Comparison of ENCODE assay signal across 11 cellular contexts in the genomic region with DNA sequence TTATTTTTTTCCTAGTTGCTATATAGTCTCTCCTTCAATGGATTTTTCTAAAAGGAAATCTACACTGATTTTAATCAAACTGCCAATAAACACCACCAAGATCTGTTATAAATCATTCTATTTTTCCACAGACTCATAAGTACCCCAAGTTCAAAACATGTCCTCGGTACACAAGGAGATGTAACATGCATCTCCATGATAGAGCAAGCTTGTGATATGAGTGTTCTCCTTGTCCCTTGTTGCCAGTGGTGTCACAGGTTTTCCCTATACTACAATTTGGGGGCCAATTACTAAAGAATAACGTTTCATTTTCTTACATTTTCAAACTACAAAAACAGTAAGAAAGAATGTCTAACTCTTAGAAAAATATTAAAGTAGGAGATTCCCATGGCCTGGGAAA. TPM values are rescaled to one million over a fixed set of nuclear protein-coding genes. Genes with fewer than 3 reads are reported as not detected.
DNase-seq lines count a peak whose midpoint lies in the region; ATAC-seq and TF ChIP-seq lines count a peak whose summit lies in the region.
"Had no signal": no experiment of that assay in that cellular context is flagged by ENCODE, and none has a peak within 500 bp of the region (broad histone marks: within the 10 kb centered on the region; RNA-seq: fewer than 3 reads in every experiment).

No MANE protein-coding gene starts in this region.

- H3K4me1 ChIP-seq in spleen (peaks cover 0 to 64% (median 27%) of the 10 kb centered on the region in 6 donors), GM23338 (ENCODE audit: insufficient read depth) (no peaks in the 10 kb centered on the region)

- H3K27me3 ChIP-seq in dorsolateral prefrontal cortex (peaks cover 0 to 37% (median 6%) of the 10 kb centered on the region in 45 donors), spleen (replicated peaks in 1 of 7) (no peaks in the 10 kb centered on the region), GM23338 (ENCODE audit: insufficient read depth) (no peaks in the 10 kb centered on the region)

- H3K4me2 ChIP-seq in GM23338, result no peak overlapping the region

- no peak overlapping the region for H3K4me3 Mint-ChIP-seq in GM23338

- TF ChIP-seq CTCF in NB4 (IDR thresholded peaks at IDR 0.05; ENCODE audit: low read depth, low read length) (no peak), dorsolateral prefrontal cortex (IDR thresholded peaks at IDR 0.05 in 54 of 56, conservative IDR thresholded peaks at IDR 0.05 in 2 of 56; ENCODE audit: low read depth in 1 of 56, partially characterized antibody in 56 of 56) (no peak), spleen (IDR thresholded peaks at IDR 0.05 in 8 of 11, conservative IDR thresholded peaks at IDR 0.05 in 3 of 11) (no peak), GM23338 (conservative IDR thresholded peaks at IDR 0.05; ENCODE audit: low read depth in 2 of 2) (no peak)

- no peaks in the 10 kb centered on the region for H3K79me2 ChIP-seq in GM23338 (replicated peaks; ENCODE audit: insufficient read depth)

- H3K9me3 Mint-ChIP-seq in GM23338, result no peaks in the 10 kb centered on the region

- H3K4me3 ChIP-seq in NB4 (ENCODE audit: low read depth, low read length) (peak overlapping the region; percentile 94), dorsolateral prefrontal cortex (peak overlapping the region in 44 of 59 donors; percentile 4 to 52 (median 26)), spleen (peak overlapping the region; percentile 18 to 66 (median 36)), GM23338 (no peak overlapping the region)

- H3K9me3 ChIP-seq in spleen, result no peaks in the 10 kb centered on the region

- H3F3A ChIP-seq in GM23338 (replicated peaks; ENCODE audit: low read depth), result no peaks in the 10 kb centered on the region

- H2AFZ ChIP-seq in GM23338, result no peak overlapping the region; the same call in 1 of the 2 replicates

- DNase-seq in NOMO-1 treated with DMSO at 0.1 percent for 48 hours (lab: John Stamatoyannopoulos, UW; ENCODE audit: unreplicated experiment) (peak; percentile 43), NOMO-1 treated with dmso at 0.1 percent for 144 hours (lab: John Stamatoyannopoulos, UW; ENCODE audit: unreplicated experiment) (no peak), NB4 (ENCODE audit: low read depth) (peak; percentile 44), dorsolateral prefrontal cortex (no peak), spleen (no peak), GM23338 (ENCODE audit: low spot score) (no peak)
- DNase-seq: dermis blood vessel endothelial cell, NCI-H1417 had no signal

- WGBS in spleen, 5 donors, result 0 to 24% (median 2%) methylated on average over 2 of the region's 2 CpGs

- ATAC-seq in GM23338, result no peak
- ATAC-seq in GM18867 (IDR thresholded peaks at IDR 0.05; ENCODE audit: unreplicated experiment), result no peak
- no peak for ATAC-seq in HG02852 (IDR thresholded peaks at IDR 0.05; ENCODE audit: unreplicated experiment)

- H3K36me3 ChIP-seq in spleen (no peaks in the 10 kb centered on the region), GM23338 (ENCODE audit: insufficient read depth) (no peaks in the 10 kb centered on the region)

- no peaks in the 10 kb centered on the region for H4K20me1 ChIP-seq in GM23338 (replicated peaks; ENCODE audit: insufficient read depth)

- H3K27ac Mint-ChIP-seq in GM23338, result no peak overlapping the region

- H3K4me1 Mint-ChIP-seq in GM23338, result peaks cover 7% of the 10 kb centered on the region

- TF ChIP-seq POLR2A in NB4 (IDR thresholded peaks at IDR 0.05; ENCODE audit: extremely low read depth, insufficient read length), result no peak
- no peak for TF ChIP-seq POLR2A in spleen (IDR thresholded peaks at IDR 0.05)

- H3K27me3 Mint-ChIP-seq in GM23338 (ENCODE audit: insufficient read depth, low read depth, poor library complexity), result no peaks in the 10 kb centered on the region

- peak overlapping the region in 10 of 59 donors; percentile 0 to 64 (median 29) for H3K27ac ChIP-seq in dorsolateral prefrontal cortex
- H3K27ac ChIP-seq in spleen, result peak overlapping the region; percentile 71 to 89 (median 85)
- H3K27ac ChIP-seq in GM23338 (ENCODE audit: low read depth), result no peak overlapping the region
- H3K27ac ChIP-seq: VCaP had no signal

- intact Hi-C loops in dorsolateral prefrontal cortex (cut with DNase I) (no loop called here), spleen (cut with DNase I; ENCODE audit: low total_unique reads) (no loop called here)

- H3K9me2 ChIP-seq in GM23338 (ENCODE audit: insufficient read depth), result no peaks in the 10 kb centered on the region

- H3K36me3 Mint-ChIP-seq in GM23338 (ENCODE audit: low read depth), result no peaks in the 10 kb centered on the region

TF ChIP-seq in GM23338, 12 proteins besides CTCF, POLR2A, EP300 and RAD21 (continues in another document):
- TF ChIP-seq EZH2 (IDR thresholded peaks at IDR 0.05; ENCODE audit: low read depth, unreplicated experiment) (no peak), ETS1 (IDR thresholded peaks at IDR 0.05) (no peak), EZH2phosphoT487 (IDR thresholded peaks at IDR 0.05; ENCODE audit: unreplicated experiment) (no peak), ZNF114 (CRISPR knock-in tag; IDR thresholded peaks at IDR 0.05) (no peak), POLR2AphosphoS5 (IDR thresholded peaks at IDR 0.05; ENCODE audit: low read depth) (no peak)
- TF ChIP-seq, protein P1, sequence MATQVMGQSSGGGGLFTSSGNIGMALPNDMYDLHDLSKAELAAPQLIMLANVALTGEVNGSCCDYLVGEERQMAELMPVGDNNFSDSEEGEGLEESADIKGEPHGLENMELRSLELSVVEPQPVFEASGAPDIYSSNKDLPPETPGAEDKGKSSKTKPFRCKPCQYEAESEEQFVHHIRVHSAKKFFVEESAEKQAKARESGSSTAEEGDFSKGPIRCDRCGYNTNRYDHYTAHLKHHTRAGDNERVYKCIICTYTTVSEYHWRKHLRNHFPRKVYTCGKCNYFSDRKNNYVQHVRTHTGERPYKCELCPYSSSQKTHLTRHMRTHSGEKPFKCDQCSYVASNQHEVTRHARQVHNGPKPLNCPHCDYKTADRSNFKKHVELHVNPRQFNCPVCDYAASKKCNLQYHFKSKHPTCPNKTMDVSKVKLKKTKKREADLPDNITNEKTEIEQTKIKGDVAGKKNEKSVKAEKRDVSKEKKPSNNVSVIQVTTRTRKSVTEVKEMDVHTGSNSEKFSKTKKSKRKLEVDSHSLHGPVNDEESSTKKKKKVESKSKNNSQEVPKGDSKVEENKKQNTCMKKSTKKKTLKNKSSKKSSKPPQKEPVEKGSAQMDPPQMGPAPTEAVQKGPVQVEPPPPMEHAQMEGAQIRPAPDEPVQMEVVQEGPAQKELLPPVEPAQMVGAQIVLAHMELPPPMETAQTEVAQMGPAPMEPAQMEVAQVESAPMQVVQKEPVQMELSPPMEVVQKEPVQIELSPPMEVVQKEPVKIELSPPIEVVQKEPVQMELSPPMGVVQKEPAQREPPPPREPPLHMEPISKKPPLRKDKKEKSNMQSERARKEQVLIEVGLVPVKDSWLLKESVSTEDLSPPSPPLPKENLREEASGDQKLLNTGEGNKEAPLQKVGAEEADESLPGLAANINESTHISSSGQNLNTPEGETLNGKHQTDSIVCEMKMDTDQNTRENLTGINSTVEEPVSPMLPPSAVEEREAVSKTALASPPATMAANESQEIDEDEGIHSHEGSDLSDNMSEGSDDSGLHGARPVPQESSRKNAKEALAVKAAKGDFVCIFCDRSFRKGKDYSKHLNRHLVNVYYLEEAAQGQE (IDR thresholded peaks at IDR 0.05; ENCODE audit: unreplicated experiment), result no peak

RNA-seq across cellular contexts. Expression of gene ARHGEF6, which starts 0.5 kb away (rescaled TPM):
- total RNA-seq in dorsolateral prefrontal cortex (10 to 100 TPM; 17.3 to 41.6 (median 28.0) TPM), spleen (10 to 100 TPM; 48.2 to 70.1 (median 63.7) TPM)
- polyA plus RNA-seq in spleen (10 to 100 TPM; 13.1 to 17.7 (median 16.4) TPM), GM23338 (2016; fragmentation: Nextera tagmentation; extraction: Ambion mirVana) (1.4 and 2.5 TPM in 2 replicates)
- total RNA-seq in GM23338 (2014; rRNA removed; shearing (Covaris generic)), result 4.9 and 6.0 TPM in 2 replicates

Comparison
In these comparisons a context has a peak if more than half of its experiments do, and no peak if none do; other contexts are left out.
1. DNase-seq: peak in NOMO-1 treated with DMSO at 0.1 percent for 48 hours (single experiment) and NB4 (single experiment); none in NOMO-1 treated with dmso at 0.1 percent for 144 hours (single experiment), dorsolateral prefrontal cortex (0 of 10), spleen (single experiment) and GM23338 (single experiment).